14 cellular contexts compared by ENCODE assay signal in genomic region chr3:62562017-62562416, GRCh38.
DNase-seq lines count a peak whose midpoint lies in the region; FAIRE-seq and TF ChIP-seq lines count a peak whose summit lies in the region.
"Had no signal": no experiment of that assay in that cellular context is flagged by ENCODE, and none has a peak within 500 bp of the region (broad histone marks: within the 10 kb centered on the region; RNA-seq: fewer than 3 reads in every experiment).

No MANE protein-coding gene starts in this region.

- H2BK5ac ChIP-seq in trophoblast cell (ENCODE audit: low read depth, low read length, poor library complexity), result no peak overlapping the region

- H3K27me3 ChIP-seq in trophoblast cell (ENCODE audit: insufficient read depth, low read length), result no peaks in the 10 kb centered on the region
- H3K27me3 ChIP-seq: heart right ventricle, left lung, right lobe of liver, SJCRH30 had no signal

- DNase-seq in H54 (ENCODE audit: insufficient read length, low spot score) (peak; percentile 15), amniotic epithelial cell (ENCODE audit: low read depth) (peak; percentile 74), foreskin fibroblast (peak; percentile 77 to 84), urothelium cell line (ENCODE audit: low spot score) (peak; percentile 55), trophoblast cell (no peak), NCI-H1436 (lab: John Stamatoyannopoulos, UW) (no peak)
- DNase-seq in NK-92 treated with Interleukin-12 subunit alpha and Interleukin-12 subunit beta, amount 100 ng/mL, for 24 hours (lab: John Stamatoyannopoulos, UW), result no peak
- DNase-seq: heart right ventricle; left lung; NCI-H1417 treated with DMSO at 0.1 percent for 48 hours; NCI-H748 treated with DMSO at 0.1 percent for 48 hours; right lobe of liver; SJCRH30; stimulated activated naive CD8-positive, alpha-beta T cell treated with anti-CD3 and anti-CD28 coated beads, Interleukin-15, amount 100 ng/mL, for 72 hours had no signal

- no peak overlapping the region for H3K27ac ChIP-seq in trophoblast cell (ENCODE audit: low read depth, low read length)
- H3K27ac ChIP-seq: heart right ventricle, left lung, right lobe of liver, SJCRH30 had no signal

- no peak overlapping the region for H4K8ac ChIP-seq in trophoblast cell (ENCODE audit: low read depth, low read length)

- H3K14ac ChIP-seq in trophoblast cell (ENCODE audit: low read length), result no peak overlapping the region

- no peaks in the 10 kb centered on the region for H3K36me3 ChIP-seq in trophoblast cell (ENCODE audit: control insufficient read depth in 1 of 2, insufficient read depth in 2 of 2, low read length in 2 of 2)
- H3K36me3 ChIP-seq: heart right ventricle, left lung, right lobe of liver, SJCRH30 had no signal

- no peak overlapping the region for H3K9ac ChIP-seq in trophoblast cell (ENCODE audit: low read length)

- H3K18ac ChIP-seq in trophoblast cell (ENCODE audit: low read length), result no peak overlapping the region

- no peak overlapping the region for H3K4me3 ChIP-seq in foreskin fibroblast (ENCODE audit: low read depth in 1 of 2, low read length in 2 of 2)
- no peak overlapping the region for H3K4me3 ChIP-seq in trophoblast cell (ENCODE audit: low read depth, low read length)
- H3K4me3 ChIP-seq: heart right ventricle, left lung, right lobe of liver, SJCRH30 had no signal

- no peak overlapping the region for H2BK12ac ChIP-seq in trophoblast cell (ENCODE audit: low read length)

- H2AK5ac ChIP-seq in trophoblast cell (ENCODE audit: low read length), result no peak overlapping the region

- H3K9me3 ChIP-seq in trophoblast cell (ENCODE audit: insufficient read depth, low read depth, low read length), result no peaks in the 10 kb centered on the region
- H3K9me3 ChIP-seq: heart right ventricle, left lung, right lobe of liver, SJCRH30 had no signal

- H3K4me2 ChIP-seq in trophoblast cell (ENCODE audit: low read length), result no peak overlapping the region

- H2AFZ ChIP-seq in trophoblast cell (ENCODE audit: insufficient read depth, low read length, poor library complexity), result no peak overlapping the region

- H4K91ac ChIP-seq in trophoblast cell (ENCODE audit: low read depth, low read length), result no peak overlapping the region

- FAIRE-seq in H54 (lab: Jason Lieb, UNC) (peak; percentile 93), urothelium cell line (lab: Jason Lieb, UNC) (no peak)

- TF ChIP-seq CTCF in foreskin fibroblast (IDR thresholded peaks at IDR 0.05; ENCODE audit: low read depth, low read length), result no peak

- no peak for TF ChIP-seq POLR2A in H54 (IDR thresholded peaks at IDR 0.05; ENCODE audit: low read depth, low read length)

- no peak overlapping the region for H2BK120ac ChIP-seq in trophoblast cell (ENCODE audit: insufficient read depth, low read length, poor library complexity)

- WGBS in trophoblast cell (ENCODE audit: extremely low coverage, insufficient coverage, insufficient read length), result no CpG with 5 or more reads among the region's 2 CpGs

- no peak overlapping the region for H3K23ac ChIP-seq in trophoblast cell (ENCODE audit: low read length)

- H3K4me1 ChIP-seq in trophoblast cell (ENCODE audit: control insufficient read depth in 1 of 2, insufficient read depth in 2 of 2, low read length in 2 of 2), result no peaks in the 10 kb centered on the region
- H3K4me1 ChIP-seq: left lung, right lobe of liver, SJCRH30 had no signal

- no peaks in the 10 kb centered on the region for H3K79me2 ChIP-seq in trophoblast cell (ENCODE audit: control insufficient read depth, insufficient read depth, low read length, poor library complexity)

- H3K4ac ChIP-seq in trophoblast cell (ENCODE audit: low read depth, low read length), result no peak overlapping the region

- no peak overlapping the region for H4K12ac ChIP-seq in trophoblast cell (ENCODE audit: low read depth, low read length)

- no peaks in the 10 kb centered on the region for H3K79me1 ChIP-seq in trophoblast cell (ENCODE audit: low read length)

Comparison
In these comparisons a context has a peak if more than half of its experiments do, and no peak if none do; other contexts are left out.
1. DNase-seq: peak in H54 (single experiment), amniotic epithelial cell (single experiment), foreskin fibroblast (2 of 2) and urothelium cell line (single experiment); none in trophoblast cell (0 of 2), NCI-H1436 (single experiment) and NK-92 treated with Interleukin-12 subunit alpha and Interleukin-12 subunit beta, amount 100 ng/mL, for 24 hours (single experiment).